ENCODE assay signal across 21 cellular contexts in genomic region chr15:48307586-48307985, GRCh38.
"Had no signal": no experiment of that assay in that cellular context is flagged by ENCODE, and none has a peak within 500 bp of the region (broad histone marks: within the 10 kb centered on the region; RNA-seq: fewer than 3 reads in every experiment).

No MANE protein-coding gene starts in this region.

- H3K36me3 ChIP-seq: esophagus muscularis mucosa, lower lobe of right lung, prostate gland, right atrium auricular region, stomach, thyroid gland, vagina had no signal

- H3K9me3 ChIP-seq: esophagus muscularis mucosa, lower lobe of right lung, prostate gland, right atrium auricular region, stomach, thyroid gland, vagina had no signal

- H3K4me2 ChIP-seq: smooth muscle cell had no signal

- ATAC-seq: left ventricle myocardium superior; lower lobe of right lung; natural killer cell treated with Interleukin-12 subunit alpha and Interleukin-12 subunit beta and Interleukin-15 and Interleukin-18, amount 100 ng/mL, for 72 hours; sciatic nerve; stimulated activated effector memory CD8-positive, alpha-beta T cell treated with anti-CD3 and anti-CD28 coated beads, Interleukin-12 subunit alpha, Interleukin-12 subunit beta, amount 100 ng/mL, for 72 hours had no signal

- H3K4me1 ChIP-seq: esophagus muscularis mucosa, lower lobe of right lung, prostate gland, right atrium auricular region, stomach, thyroid gland, vagina had no signal

- H3K27me3 ChIP-seq: right atrium auricular region, stomach, thyroid gland, vagina had no signal

- DNase-seq: dermis blood vessel endothelial cell; effector memory CD4-positive, alpha-beta T cell; hypothalamus; immature natural killer cell; left ventricle myocardium superior; lower lobe of right lung; stimulated activated CD4-positive, alpha-beta T cell treated with anti-CD3 and anti-CD28 coated beads, Interleukin-2, amount 100 ng/mL, for 24 hours; stimulated activated CD4-positive, alpha-beta T cell treated with anti-CD3 and anti-CD28 coated beads, Interleukin-4, amount 100 ng/mL, for 24 hours; stimulated activated naive CD4-positive, alpha-beta T cell treated with Interleukin-2 at 50 U/mL for 16 hours; stomach; thyroid gland; trophoblast cell had no signal

- H3K27ac ChIP-seq: coronary artery, esophagus muscularis mucosa, lower lobe of right lung, prostate gland, right atrium auricular region, stomach, thyroid gland, vagina had no signal

- H3K4me3 ChIP-seq: coronary artery, esophagus muscularis mucosa, lower lobe of right lung, prostate gland, right atrium auricular region, smooth muscle cell, stomach, thyroid gland, vagina had no signal
